1 cellular context compared by ENCODE assay signal in the genomic region with DNA sequence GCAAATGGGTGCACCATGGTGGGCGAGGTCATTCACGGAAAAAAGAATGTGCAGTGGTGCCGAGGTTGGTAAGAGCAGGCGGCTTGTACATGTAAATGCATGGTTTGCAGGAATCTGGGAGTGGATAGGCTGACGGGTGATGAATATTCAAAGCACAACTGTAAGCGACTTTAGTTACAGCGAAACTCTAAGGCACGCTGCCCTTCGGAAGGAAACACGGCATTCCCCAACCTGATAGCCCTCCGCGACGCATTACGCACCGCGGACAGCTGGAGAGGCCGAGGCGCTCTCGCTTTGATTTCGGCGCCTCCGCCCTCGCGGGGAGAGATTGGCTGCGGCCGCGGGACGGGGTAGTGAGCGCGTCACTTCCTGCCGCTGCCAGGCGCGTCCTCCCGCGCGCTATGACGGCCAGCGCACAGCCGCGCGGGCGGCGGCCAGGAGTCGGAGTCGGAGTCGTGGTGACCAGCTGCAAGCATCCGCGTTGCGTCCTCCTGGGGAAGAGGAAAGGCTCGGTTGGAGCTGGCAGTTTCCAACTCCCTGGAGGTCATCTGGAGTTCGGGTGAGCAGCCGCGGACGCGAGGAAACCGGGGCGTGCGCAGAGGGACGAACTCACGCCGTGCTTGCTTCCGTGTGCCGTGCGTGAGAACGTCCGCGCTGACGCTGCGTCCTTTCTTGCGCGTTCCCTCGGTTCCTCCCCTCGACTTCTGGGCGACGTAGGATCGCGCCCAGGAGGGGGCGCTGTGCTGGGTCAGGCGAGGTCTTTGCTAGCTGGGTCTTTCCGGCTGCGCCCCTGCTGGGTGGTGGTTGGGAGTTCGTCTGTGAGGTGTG.
TF ChIP-seq lines count a peak whose summit lies in the region.

A gene (plus strand): TSS at position 381 of the 828 bp plus-strand sequence. CDS start 21 bp downstream, at position 402.

TF ChIP-seq in WTC11, 78 proteins besides CTCF, POLR2A, EP300 and RAD21 (continued from another document):
- TF ChIP-seq ZNF671 (CRISPR knock-in tag; IDR thresholded peaks at IDR 0.05) (0 out of 2 replicates have a peak, but pooled peaks have one; percentile 57), ESRRA (CRISPR knock-in tag; IDR thresholded peaks at IDR 0.05; ENCODE audit: borderline replicate concordance) (peak; percentile 54; the same call in 1 of the 2 replicates), IRF2 (CRISPR knock-in tag; IDR thresholded peaks at IDR 0.05; ENCODE audit: borderline replicate concordance, low read depth) (no peak), TP53 (CRISPR knock-in tag; IDR thresholded peaks at IDR 0.05) (peak; percentile 87; the same call in 1 of the 2 replicates), FOXK1 (CRISPR knock-in tag; IDR thresholded peaks at IDR 0.05) (peak; percentile 77), NR3C1 (CRISPR knock-in tag; conservative IDR thresholded peaks at IDR 0.05; ENCODE audit: low read depth) (peak; percentile 95; the same call in 1 of the 2 replicates), KAT7 (CRISPR knock-in tag; IDR thresholded peaks at IDR 0.05; ENCODE audit: borderline replicate concordance) (peak; percentile 89)
- TF ChIP-seq, protein P1, sequence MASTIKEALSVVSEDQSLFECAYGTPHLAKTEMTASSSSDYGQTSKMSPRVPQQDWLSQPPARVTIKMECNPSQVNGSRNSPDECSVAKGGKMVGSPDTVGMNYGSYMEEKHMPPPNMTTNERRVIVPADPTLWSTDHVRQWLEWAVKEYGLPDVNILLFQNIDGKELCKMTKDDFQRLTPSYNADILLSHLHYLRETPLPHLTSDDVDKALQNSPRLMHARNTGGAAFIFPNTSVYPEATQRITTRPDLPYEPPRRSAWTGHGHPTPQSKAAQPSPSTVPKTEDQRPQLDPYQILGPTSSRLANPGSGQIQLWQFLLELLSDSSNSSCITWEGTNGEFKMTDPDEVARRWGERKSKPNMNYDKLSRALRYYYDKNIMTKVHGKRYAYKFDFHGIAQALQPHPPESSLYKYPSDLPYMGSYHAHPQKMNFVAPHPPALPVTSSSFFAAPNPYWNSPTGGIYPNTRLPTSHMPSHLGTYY (CRISPR knock-in tag; IDR thresholded peaks at IDR 0.05): no peak
TF ChIP-seq in WTC11: peak in this region for 44.
